Comparison of ENCODE assay signal across 8 cellular contexts in the genomic region with DNA sequence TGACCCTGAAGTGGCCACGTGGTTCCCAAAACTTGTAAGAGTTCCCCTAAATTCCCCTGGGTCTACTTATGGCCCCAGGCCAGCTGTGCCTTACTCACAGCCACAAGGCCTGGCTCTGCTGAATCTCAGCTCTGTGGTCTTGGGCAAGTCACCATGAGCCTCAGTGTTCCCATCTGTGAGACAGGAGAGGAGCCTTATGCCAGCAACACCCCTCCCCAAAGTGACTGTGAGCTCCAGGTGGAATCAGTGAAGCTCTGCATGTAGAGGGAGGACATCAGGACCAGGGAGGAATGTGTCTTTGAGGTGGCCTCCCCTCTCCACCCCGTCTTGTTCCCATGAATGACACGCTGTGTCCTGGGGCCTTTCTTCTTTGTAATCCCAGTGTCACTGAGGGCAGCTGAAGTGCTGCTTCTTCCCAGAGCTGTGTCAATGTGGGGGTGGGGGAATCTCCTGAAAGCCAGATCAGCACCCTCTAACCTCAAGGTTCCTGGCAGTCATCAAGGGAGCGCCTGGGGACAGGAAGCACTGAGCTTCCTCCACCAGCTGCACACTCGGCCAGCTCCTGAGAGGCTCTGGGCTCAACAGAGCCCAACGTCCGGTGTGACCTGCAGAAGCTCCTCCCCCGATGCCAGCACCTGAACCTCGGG.
A peak's percentile ranks its signal among the peaks of the same experiment; 100 is the strongest.
DNase-seq lines count a peak whose midpoint lies in the region; ATAC-seq and TF ChIP-seq lines count a peak whose summit lies in the region.

No MANE protein-coding gene starts in this region.

- H3K9me3 Mint-ChIP-seq in activated CD4-positive, alpha-beta memory T cell treated with anti-CD3 and anti-CD28 coated beads for 36 hours = peaks cover 11% of the 10 kb centered on the region

- no peak for TF ChIP-seq CTCF in upper lobe of right lung (IDR thresholded peaks at IDR 0.05)

- H3K36me3 ChIP-seq in upper lobe of right lung = no peaks in the 10 kb centered on the region

- POLR2A ChIA-PET in activated CD4-positive, alpha-beta memory T cell treated with anti-CD3 and anti-CD28 coated beads for 36 hours (lab: Charles Lee) = interaction anchor here (0.8 to 3.5 kb wide), 8 partner anchors 12 to 784 kb away, joined by 3 to 33 read pairs (median 5); a partner anchor contains a TSS

- H3K4me1 ChIP-seq in upper lobe of right lung = peaks cover 27% of the 10 kb centered on the region

- peaks cover 2% of the 10 kb centered on the region for H3K27me3 Mint-ChIP-seq in activated CD4-positive, alpha-beta memory T cell treated with anti-CD3 and anti-CD28 coated beads for 36 hours

- H3K36me3 Mint-ChIP-seq in activated CD4-positive, alpha-beta memory T cell treated with anti-CD3 and anti-CD28 coated beads for 36 hours = peaks cover 5% of the 10 kb centered on the region

- no peak overlapping the region for H3K4me3 ChIP-seq in upper lobe of right lung

- no peak overlapping the region for H3K27ac ChIP-seq in upper lobe of right lung

- intact Hi-C loops in activated CD4-positive, alpha-beta memory T cell treated with anti-CD3 and anti-CD28 coated beads for 36 hours (cut with micrococcal nuclease) = loop anchor here (1.0 to 2.0 kb wide), 2 partner anchors 12 to 30 kb away; no protein-coding TSS in a partner anchor
- intact Hi-C loops in upper lobe of right lung (cut with DNase I) = no loop called here

- ATAC-seq in GM19467 (IDR thresholded peaks at IDR 0.05; ENCODE audit: unreplicated experiment) (peak; percentile 57), HG03565 (IDR thresholded peaks at IDR 0.05; ENCODE audit: unreplicated experiment) (peak; percentile 30), upper lobe of right lung (peak; percentile 51)

- H3K27ac Mint-ChIP-seq in activated CD4-positive, alpha-beta memory T cell treated with anti-CD3 and anti-CD28 coated beads for 36 hours = peak overlapping the region; percentile 79

- H3K4me1 Mint-ChIP-seq in activated CD4-positive, alpha-beta memory T cell treated with anti-CD3 and anti-CD28 coated beads for 36 hours (ENCODE audit: low read depth) = peaks cover 71% of the 10 kb centered on the region

- no peaks in the 10 kb centered on the region for H3K9me3 ChIP-seq in upper lobe of right lung

- H3K27me3 ChIP-seq in upper lobe of right lung = no peaks in the 10 kb centered on the region

- H3K4me3 Mint-ChIP-seq in activated CD4-positive, alpha-beta memory T cell treated with anti-CD3 and anti-CD28 coated beads for 36 hours = peak overlapping the region; percentile 17

- DNase-seq in GM03348 (ENCODE audit: low spot score) (peak; percentile 76), hepatic stellate cell (ENCODE audit: low spot score) (peak; percentile 78), upper lobe of right lung (peak; percentile 73), NCI-H1048 (lab: John Stamatoyannopoulos, UW) (no peak), activated gamma-delta T cell (lab: John Stamatoyannopoulos, UW) (no peak)
- DNase-seq in activated CD4-positive, alpha-beta memory T cell treated with anti-CD3 and anti-CD28 coated beads for 36 hours = peak; percentile 81

- CTCF ChIA-PET in activated CD4-positive, alpha-beta memory T cell treated with anti-CD3 and anti-CD28 coated beads for 36 hours (lab: Charles Lee) = interaction anchor here (0.9 to 7.1 kb wide), 10 partner anchors 9 to 1041 kb away, joined by 3 to 81 read pairs (median 4); no protein-coding TSS in a partner anchor

Comparison
In these comparisons a context has a peak if more than half of its experiments do, and no peak if none do; other contexts are left out.
1. DNase-seq: peak in GM03348 (single experiment), activated CD4-positive, alpha-beta memory T cell treated with anti-CD3 and anti-CD28 coated beads for 36 hours (single experiment), hepatic stellate cell (single experiment) and upper lobe of right lung (single experiment); none in NCI-H1048 (single experiment) and activated gamma-delta T cell (single experiment).
2. Peak in every context shown above with its lines, with median percentiles within 50 percentile points of each other: ATAC-seq.